Comparison of ENCODE assay signal across 19 cellular contexts in the genomic region with DNA sequence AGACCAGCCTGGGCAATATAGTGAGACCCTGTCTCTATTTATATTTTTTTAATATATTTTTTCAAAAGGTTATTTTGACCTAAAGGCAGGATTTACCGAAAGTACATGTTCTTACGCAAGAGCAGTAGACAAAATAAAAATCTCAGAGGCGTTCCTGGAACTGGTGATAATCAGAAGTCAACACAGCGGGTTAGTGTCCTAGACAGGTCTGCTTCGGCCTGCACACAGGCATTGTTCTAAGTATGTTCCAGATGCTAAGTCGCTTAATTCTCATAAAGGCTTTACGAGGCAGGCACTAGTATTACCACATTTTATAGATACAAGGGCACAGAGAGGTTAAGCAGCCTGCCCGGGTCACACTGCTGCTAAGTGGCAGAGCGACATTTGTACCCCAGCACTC. TPM values are rescaled to one million over a fixed set of nuclear protein-coding genes. Genes with fewer than 3 reads are reported as not detected.
DNase-seq lines count a peak whose midpoint lies in the region; ATAC-seq, FAIRE-seq and TF ChIP-seq lines count a peak whose summit lies in the region.
"Had no signal": no experiment of that assay in that cellular context is flagged by ENCODE, and none has a peak within 500 bp of the region (broad histone marks: within the 10 kb centered on the region; RNA-seq: fewer than 3 reads in every experiment).

No MANE protein-coding gene starts in this region.

- H3K4me2 ChIP-seq in K562 (ENCODE audit: insufficient read depth, low read length), result no peak overlapping the region
- no peak overlapping the region for H3K4me2 ChIP-seq in neuronal stem cell (ENCODE audit: insufficient read depth, low read length, poor library complexity, severe bottlenecking)
- H3K4me2 ChIP-seq: A549 had no signal

- TF ChIP-seq POLR2A in K562 (conservative IDR thresholded peaks at IDR 0.05), result no peak
- TF ChIP-seq POLR2A in GM18505 (IDR thresholded peaks at IDR 0.05; ENCODE audit: borderline replicate concordance, extremely low read depth, insufficient read depth, insufficient read length), result no peak
- no peak for TF ChIP-seq POLR2A in gastrocnemius medialis (IDR thresholded peaks at IDR 0.05)

- H2AFZ ChIP-seq in K562 (ENCODE audit: low read depth, low read length) (no peak overlapping the region), neuronal stem cell (ENCODE audit: low read length) (no peak overlapping the region)
- H2AFZ ChIP-seq: GM23248 had no signal

- H3K9ac ChIP-seq in K562 (ENCODE audit: insufficient read depth in 1 of 2, low read depth in 2 of 2, low read length in 2 of 2) (no peak overlapping the region), neuronal stem cell (ENCODE audit: low read depth, low read length, poor library complexity) (no peak overlapping the region)
- H3K9ac ChIP-seq: GM23248 had no signal

- no peaks in the 10 kb centered on the region for H3K79me1 ChIP-seq in neuronal stem cell (ENCODE audit: low read depth, low read length)

- H2BK120ac ChIP-seq in neuronal stem cell (ENCODE audit: low read depth, low read length), result no peak overlapping the region

- H3K4me3 ChIP-seq in K562, result no peak overlapping the region
- H3K4me3 ChIP-seq in neuronal stem cell (ENCODE audit: low read length in 2 of 2), result peak overlapping the region in 1 of 2 donors; percentile 31
- no peak overlapping the region for H3K4me3 ChIP-seq in gastrocnemius medialis
- H3K4me3 ChIP-seq: A549, GM23248, HAP-1 had no signal

- no peak overlapping the region for H3K4ac ChIP-seq in neuronal stem cell (ENCODE audit: low read length)

- no peak overlapping the region for H3K27ac ChIP-seq in K562 (ENCODE audit: extremely low read depth, low read depth, low read length)
- no peak overlapping the region for H3K27ac ChIP-seq in neuronal stem cell (replicated peaks; ENCODE audit: low read length)
- H3K27ac ChIP-seq in gastrocnemius medialis, result no peak overlapping the region
- H3K27ac ChIP-seq: 22Rv1, A549, C4-2B, GM23248 had no signal

- H3K23ac ChIP-seq in neuronal stem cell (ENCODE audit: low read depth, low read length, poor library complexity), result peak overlapping the region; percentile 5

- H2BK15ac ChIP-seq in neuronal stem cell (ENCODE audit: low read length), result no peak overlapping the region

- H4K8ac ChIP-seq in neuronal stem cell (ENCODE audit: low read depth, low read length), result peak overlapping the region; percentile 89

- 1% methylated on average over 9 of the region's 9 CpGs for WGBS in K562 (ENCODE audit: insufficient coverage, low coverage, missing lambda C conversion rate)
- no CpG with 5 or more reads among the region's 9 CpGs for WGBS in neuronal stem cell (ENCODE audit: extremely low coverage in 2 of 2, insufficient read length in 2 of 2, insufficient replicate concordance in 1 of 2), 2 donors

- ATAC-seq in K562 (no peak), GM18505 (IDR thresholded peaks at IDR 0.05; ENCODE audit: unreplicated experiment) (no peak), gastrocnemius medialis (no peak), HG02798 (IDR thresholded peaks at IDR 0.05; ENCODE audit: poor library complexity, unreplicated experiment) (no peak)
- ATAC-seq: A549 had no signal

- no peak overlapping the region for H2BK12ac ChIP-seq in neuronal stem cell (ENCODE audit: low read length)

- H3K79me2 ChIP-seq in K562 (ENCODE audit: control insufficient read depth, insufficient read depth, low read length), result no peaks in the 10 kb centered on the region

- no TSS peak for BruUV-seq in K562 (replicated peaks; lab: Mats Ljungman, UMichigan)

- TF ChIP-seq RAD21 in K562 (CRISPR knock-in tag; conservative IDR thresholded peaks at IDR 0.05 in 1 of 2, IDR thresholded peaks at IDR 0.05 in 1 of 2), result no peak

- peak overlapping the region; percentile 32 for H3K18ac ChIP-seq in neuronal stem cell (ENCODE audit: low read length)

- H4K20me1 ChIP-seq in K562 (replicated peaks; ENCODE audit: control insufficient read depth, insufficient read depth, low read length), result peaks cover 10% of the 10 kb centered on the region; the same call in 1 of the 2 replicates

- CTCF ChIA-PET in K562 (lab: Yijun Ruan, JAX; ENCODE audit: low intra/inter-chr PET ratio), result no interaction called here

- no peak overlapping the region for H4K91ac ChIP-seq in neuronal stem cell (ENCODE audit: low read depth, low read length, poor library complexity)

- H3K36me3 ChIP-seq in K562 (ENCODE audit: control insufficient read depth, insufficient read depth, low read length) (no peaks in the 10 kb centered on the region), neuronal stem cell (replicated peaks in 1 of 2; ENCODE audit: control insufficient read depth in 2 of 2, insufficient read depth in 2 of 2, low read length in 2 of 2) (peaks cover 0 to 2% of the 10 kb centered on the region in 2 donors), gastrocnemius medialis (no peaks in the 10 kb centered on the region)
- H3K36me3 ChIP-seq: HAP-1 had no signal

- in situ Hi-C loops in K562 (cut with MboI), result no loop called here
- in situ Hi-C loops in gastrocnemius medialis (cut with MboI; ENCODE audit: low sequenced_read_pairs in 4 of 4), result loop anchor here in 1 of 4 donors (25.0 kb wide), 1 partner anchor 345 kb away; a partner anchor contains a TSS

- TF ChIP-seq CTCF in K562 (IDR thresholded peaks at IDR 0.05 in 2 of 3, conservative IDR thresholded peaks at IDR 0.05 in 1 of 3; ENCODE audit: insufficient read depth in 2 of 3, low read depth in 1 of 3, low read length in 3 of 3), result no peak
- no peak for TF ChIP-seq CTCF in gastrocnemius medialis (IDR thresholded peaks at IDR 0.05 in 4 of 5, conservative IDR thresholded peaks at IDR 0.05 in 1 of 5)

- no peak for FAIRE-seq in K562 (lab: Jason Lieb, UNC)
- FAIRE-seq: A549, D721Med, G401.6, GM12891, GM18507 had no signal

- H3K9me3 ChIP-seq in K562 (replicated peaks; ENCODE audit: control insufficient read depth, insufficient read depth, low read depth, low read length), result no peaks in the 10 kb centered on the region; the same call in 1 of the 2 replicates
- peaks cover 0 to 5% of the 10 kb centered on the region in 2 donors for H3K9me3 ChIP-seq in neuronal stem cell (replicated peaks in 1 of 2; ENCODE audit: control insufficient read depth in 2 of 2, insufficient read depth in 1 of 2, low read depth in 1 of 2, low read length in 2 of 2)
- no peaks in the 10 kb centered on the region for H3K9me3 ChIP-seq in gastrocnemius medialis
- H3K9me3 ChIP-seq: A549, Caco-2, HAP-1 had no signal

- H2BK5ac ChIP-seq in neuronal stem cell (ENCODE audit: low read length), result no peak overlapping the region

- no peak overlapping the region for H2AK5ac ChIP-seq in neuronal stem cell (ENCODE audit: low read depth, low read length)

- no peaks in the 10 kb centered on the region for H3K9me1 ChIP-seq in K562 (ENCODE audit: control insufficient read depth, insufficient read depth, low read length)

- H3K4me1 ChIP-seq in K562 (replicated peaks in 1 of 2; ENCODE audit: control insufficient read depth in 2 of 2, insufficient read depth in 2 of 2, low read length in 2 of 2), result no peaks in the 10 kb centered on the region
- H3K4me1 ChIP-seq in neuronal stem cell (ENCODE audit: control insufficient read depth in 2 of 2, insufficient read depth in 1 of 2, low read depth in 1 of 2, low read length in 2 of 2), result peaks cover 0 to 2% of the 10 kb centered on the region in 2 donors
- no peaks in the 10 kb centered on the region for H3K4me1 ChIP-seq in gastrocnemius medialis
- H3K4me1 ChIP-seq: Caco-2, HAP-1 had no signal

- H3K14ac ChIP-seq in neuronal stem cell (ENCODE audit: low read length), result no peak overlapping the region

- intact Hi-C loops in K562 (cut with micrococcal nuclease) (no loop called here), gastrocnemius medialis (cut with DNase I; ENCODE audit: low total_unique reads) (no loop called here)

- TF ChIP-seq EP300 in K562 (IDR thresholded peaks at IDR 0.05; ENCODE audit: low read length), result no peak

- H3K27me3 ChIP-seq in K562 (ENCODE audit: control insufficient read depth in 2 of 2, insufficient read depth in 2 of 2, low read length in 2 of 2) (peaks cover 45 to 69% of the 10 kb centered on the region in 2 experiments), neuronal stem cell (ENCODE audit: control insufficient read depth in 3 of 3, insufficient read depth in 3 of 3, low read depth in 1 of 3, low read length in 3 of 3) (peaks cover 0 to 30% (median 0%) of the 10 kb centered on the region in 3 experiments), gastrocnemius medialis (no peaks in the 10 kb centered on the region)

- POLR2A ChIA-PET in K562 (lab: Yijun Ruan, JAX), result interaction anchor here (0.6 to 1.0 kb wide), 3 partner anchors 10 to 280 kb away, joined by 3 to 5 read pairs (median 4); no protein-coding TSS in a partner anchor

- DNase-seq in NCI-H82 (lab: John Stamatoyannopoulos, UW), result peak; percentile 49
- DNase-seq in NCI-H82 treated with DMSO at 0.1 percent for 48 hours (lab: John Stamatoyannopoulos, UW; ENCODE audit: unreplicated experiment), result no peak
- no peak for DNase-seq in K562 (ENCODE audit: extremely low read depth in 1 of 4, low spot score in 3 of 4)
- no peak for DNase-seq in neuronal stem cell (ENCODE audit: low spot score)
- no peak for DNase-seq in gastrocnemius medialis
- DNase-seq: AML-193; Caco-2; CD4-positive, alpha-beta T cell; GM23248 had no signal

TF ChIP-seq in K562, 482 proteins besides CTCF, POLR2A, EP300 and RAD21 (continues in another document):
- TF ChIP-seq ZNF224 (CRISPR knock-in tag; IDR thresholded peaks at IDR 0.05), result no peak
- TF ChIP-seq CEBPB (tag; IDR thresholded peaks at IDR 0.05), result peak; percentile 52

RNA-seq across cellular contexts. Expression of a gene that starts 56.9 kb away (rescaled TPM):
- total RNA-seq in K562 (2011; cell fraction: chromatin; rRNA removed; ENCODE audit: low replicate concordance), result 13.1 and 13.7 TPM in 2 replicates
- 11.7 and 12.3 TPM in 2 replicates for total RNA-seq in K562 (2011; cell fraction: nucleolus; rRNA removed)
- total RNA-seq in K562 (2011; cell fraction: nucleoplasm; rRNA removed), result 13.1 and 21.5 TPM in 2 replicates
- total RNA-seq in K562 (2014; rRNA removed), result 22.7 and 23.5 TPM in 2 replicates
- 23.5 and 24.2 TPM in 2 replicates for total RNA-seq in K562 (2014; rRNA removed; fragmentation: Illumina TruSeq; extraction: Trizol)
- 17.6 and 19.2 TPM in 2 replicates for total RNA-seq in K562 (2015; rRNA removed; fragmentation: Illumina TruSeq; extraction: Trizol)
- 20.7 and 20.9 TPM in 2 replicates for total RNA-seq in K562 (2021)
- 11.9 and 14.9 TPM in 2 replicates for polyA plus RNA-seq in K562 (2011; rRNA removed)
- polyA plus RNA-seq in K562 (2011; cell fraction: cytosol; rRNA removed), result 10.0 and 13.1 TPM in 2 replicates
- polyA plus RNA-seq in K562 (2011; cell fraction: nucleus; rRNA removed), result 6.2 and 7.7 TPM in 2 replicates
- 10.1 and 13.7 TPM in 2 replicates for polyA plus RNA-seq in K562 (2012)
- polyA plus RNA-seq in K562 (2014; fragmentation: Illumina TruSeq; extraction: Trizol), result 15.3 and 16.5 TPM in 2 replicates
- 1 to 10 TPM; 3.2 to 6.4 TPM for polyA plus RNA-seq in K562 (2014; fragmentation: Nextera tagmentation; extraction: Ambion mirVana)
- polyA plus RNA-seq in K562 (2014; rRNA removed), result 17.5 and 21.6 TPM in 2 replicates
- polyA minus RNA-seq in K562 (2011; rRNA and poly(A)+ RNA removed), result 11.2 and 12.4 TPM in 2 replicates
- polyA minus RNA-seq in K562 (2011; cell fraction: cytosol; rRNA and poly(A)+ RNA removed), result 8.6 and 9.5 TPM in 2 replicates
- polyA minus RNA-seq in K562 (2011; cell fraction: nucleus; rRNA and poly(A)+ RNA removed), result 4.7 and 5.8 TPM in 2 replicates
- 14.0 TPM for polyA plus RNA-seq in neuronal stem cell (2013, experiment 1 of 2)
- polyA plus RNA-seq in neuronal stem cell (2013, experiment 2 of 2), result 13.7 TPM
- 10 to 100 TPM; 40.3 to 88.6 (median 49.1) TPM for total RNA-seq in gastrocnemius medialis
